ENCODE assay signal across 17 cellular contexts in the genomic region with DNA sequence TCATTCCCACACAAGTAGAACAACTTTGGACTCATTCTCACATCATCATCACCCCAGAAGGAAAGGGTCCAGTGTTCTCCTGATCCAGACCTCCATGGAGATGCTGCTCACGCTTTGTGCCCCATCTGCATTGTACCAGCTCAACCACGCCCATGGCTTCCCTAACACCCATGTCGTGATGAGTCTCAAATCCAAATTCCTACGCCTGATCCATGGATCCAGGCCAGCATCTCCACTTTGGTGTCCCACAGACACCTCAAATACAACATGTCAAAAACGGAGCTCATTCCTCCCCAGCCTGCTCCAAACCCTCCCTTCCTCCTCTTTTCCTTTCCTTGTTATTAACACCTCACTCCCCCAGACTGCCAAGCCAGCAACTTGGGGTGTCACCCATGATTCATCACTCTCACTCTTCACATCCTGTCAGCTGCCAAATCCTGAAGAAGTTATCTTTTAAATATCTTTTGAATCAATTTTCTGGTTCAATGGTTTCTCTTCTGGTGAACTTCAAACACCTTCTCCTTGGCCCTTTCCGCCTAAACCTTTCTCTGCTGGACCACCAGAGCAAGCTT. TPM values are rescaled to one million over a fixed set of nuclear protein-coding genes. Genes with fewer than 3 reads are reported as not detected.
DNase-seq lines count a peak whose midpoint lies in the region; ATAC-seq and TF ChIP-seq lines count a peak whose summit lies in the region.
"Had no signal": no experiment of that assay in that cellular context is flagged by ENCODE, and none has a peak within 500 bp of the region (broad histone marks: within the 10 kb centered on the region; RNA-seq: fewer than 3 reads in every experiment).

No MANE protein-coding gene starts in this region.

- no peaks in the 10 kb centered on the region for H3K9me3 ChIP-seq in esophagus muscularis mucosa

- no peak overlapping the region for H3K4me3 ChIP-seq in esophagus muscularis mucosa
- H3K4me3 ChIP-seq: SJCRH30 had no signal

- no peak for TF ChIP-seq POLR2A in esophagus muscularis mucosa (IDR thresholded peaks at IDR 0.05; ENCODE audit: low read depth)

- 87% methylated on average over 6 of the region's 6 CpGs for WGBS in esophagus muscularis mucosa

- no peak overlapping the region for H3K27ac ChIP-seq in esophagus muscularis mucosa (replicated peaks in 1 of 4)
- H3K27ac ChIP-seq: C4-2B, SJCRH30 had no signal

- no peak for TF ChIP-seq EP300 in esophagus muscularis mucosa (IDR thresholded peaks at IDR 0.05)

- no peaks in the 10 kb centered on the region for H3K36me3 ChIP-seq in esophagus muscularis mucosa
- H3K36me3 ChIP-seq: SJCRH30 had no signal

- no peak for ATAC-seq in activated CD4-positive, CD25-positive, alpha-beta regulatory T cell treated with anti-CD3 and anti-CD28 coated beads, Interleukin-2, amount 50 U/mL, for 24 hours
- ATAC-seq: HepG2 had no signal

- no peaks in the 10 kb centered on the region for H3K4me1 ChIP-seq in esophagus muscularis mucosa
- H3K4me1 ChIP-seq: SJCRH30 had no signal

- no peak for TF ChIP-seq CTCF in esophagus muscularis mucosa (IDR thresholded peaks at IDR 0.05)

- intact Hi-C loops in esophagus muscularis mucosa (cut with DNase I), result no loop called here

- no peaks in the 10 kb centered on the region for H3K27me3 ChIP-seq in esophagus muscularis mucosa
- H3K27me3 ChIP-seq: SJCRH30 had no signal

- DNase-seq in LHCN-M2 (ENCODE audit: low read depth) (peak; percentile 31), RKO (ENCODE audit: low spot score) (peak; percentile 25), esophagus muscularis mucosa (ENCODE audit: extremely low spot score) (peak; percentile 85), putamen (ENCODE audit: low spot score) (peak; percentile 18), NCI-H345 (lab: John Stamatoyannopoulos, UW) (no peak), cerebellum (ENCODE audit: low spot score) (no peak)
- DNase-seq: ACHN, DMS79, HFFc6, KBM-7, NCI-H1417 treated with DMSO at 0.1 percent for 48 hours, NCI-H1930, NCI-H526, SJCRH30 had no signal

RNA-seq across cellular contexts. Expression of gene FAM124B, which starts 30.2 kb away (rescaled TPM):
- total RNA-seq in LHCN-M2 (2014; rRNA removed) (0.06 TPM in 1 of 2 replicates, not detected in the other), esophagus muscularis mucosa (1 to 10 TPM; 2.3 to 6.2 (median 3.7) TPM), cerebellum (5.2 TPM)
- not detected for polyA plus RNA-seq in LHCN-M2 (2012)
- total RNA-seq: HepG2 had no signal
- polyA plus RNA-seq: HepG2 had no signal

Comparison
In these comparisons a context has a peak if more than half of its experiments do, and no peak if none do; other contexts are left out.
1. DNase-seq: peak in LHCN-M2 (single experiment), RKO (single experiment), esophagus muscularis mucosa (single experiment) and putamen (single experiment); none in NCI-H345 (single experiment) and cerebellum (single experiment).